In the genomic region with DNA sequence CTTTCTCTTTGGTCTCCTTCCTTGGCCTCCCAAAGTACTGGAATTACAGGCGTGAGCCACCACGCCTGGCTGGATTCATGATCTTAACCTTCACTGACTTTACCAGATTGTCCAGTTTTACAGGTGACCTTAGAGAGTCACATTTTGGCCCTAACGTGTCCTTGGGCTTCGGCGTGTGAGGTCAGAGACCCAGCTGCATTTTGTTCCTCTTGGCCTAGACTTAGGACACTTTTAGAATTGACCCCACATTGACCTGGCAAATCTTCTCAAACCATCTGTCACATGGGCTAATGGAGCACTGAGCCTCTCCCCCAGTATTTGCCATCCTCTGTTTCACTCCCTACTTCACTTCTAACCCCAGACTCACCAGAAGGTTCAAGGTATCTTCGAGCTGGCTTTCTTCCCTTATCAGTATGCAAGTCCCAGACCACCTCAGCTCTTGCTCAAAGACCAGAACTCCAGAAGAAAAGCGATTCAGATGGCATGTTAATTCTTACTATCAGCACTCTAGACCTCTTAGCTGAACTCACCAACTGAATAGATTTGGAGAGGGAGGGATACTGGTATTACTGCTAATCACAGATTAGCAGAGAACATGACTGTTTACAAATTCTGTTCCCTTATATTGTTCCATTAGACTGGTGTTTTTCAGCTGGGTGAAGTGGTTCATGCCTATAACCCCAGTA, we compare ENCODE assay signal across 9 cellular contexts. TPM values are rescaled to one million over a fixed set of nuclear protein-coding genes. Genes with fewer than 3 reads are reported as not detected.
A peak's percentile ranks its signal among the peaks of the same experiment; 100 is the strongest.
DNase-seq lines count a peak whose midpoint lies in the region; ATAC-seq, FAIRE-seq and TF ChIP-seq lines count a peak whose summit lies in the region.
"Had no signal": no experiment of that assay in that cellular context is flagged by ENCODE, and none has a peak within 500 bp of the region (broad histone marks: within the 10 kb centered on the region; RNA-seq: fewer than 3 reads in every experiment).

No MANE protein-coding gene starts in this region.

- H3K36me3 ChIP-seq in rectal smooth muscle tissue (ENCODE audit: control insufficient read depth, insufficient read depth, low read length): no peaks in the 10 kb centered on the region
- H3K36me3 ChIP-seq in HAP-1 (replicated peaks): 0 out of 2 replicates have a peak, but pooled peaks cover under 1% of the 10 kb centered on the region

- no peak for ATAC-seq in HG02970 (IDR thresholded peaks at IDR 0.05; ENCODE audit: low FRiP score, unreplicated experiment)

- peak; percentile 89 for FAIRE-seq in D721Med (lab: Jason Lieb, UNC)

- no peak overlapping the region for H3K4me3 ChIP-seq in dorsolateral prefrontal cortex
- H3K4me3 ChIP-seq in rectal smooth muscle tissue (ENCODE audit: low read length): peak overlapping the region; percentile 11
- no peak overlapping the region for H3K4me3 ChIP-seq in HAP-1

- H3K9me3 ChIP-seq in HAP-1: no peaks in the 10 kb centered on the region

- DNase-seq in D721Med (ENCODE audit: insufficient read length, low spot score): no peak
- peak; percentile 71 for DNase-seq in OCI-M1 (lab: John Stamatoyannopoulos, UW)
- DNase-seq in dorsolateral prefrontal cortex: no peak
- DNase-seq in HAP-1 (ENCODE audit: low spot score in 2 of 2): no peak
- DNase-seq in COR-L47 (lab: John Stamatoyannopoulos, UW): no peak
- DNase-seq: activated CD4-positive, CD25-positive, alpha-beta regulatory T cell treated with anti-CD3 and anti-CD28 coated beads, Interleukin-2, amount 50 U/mL, for 72 hours; central memory CD4-positive, alpha-beta T cell had no signal

- TF ChIP-seq CTCF in D721Med (IDR thresholded peaks at IDR 0.05; ENCODE audit: insufficient read depth, missing control alignments) (no peak), dorsolateral prefrontal cortex (IDR thresholded peaks at IDR 0.05 in 54 of 56, conservative IDR thresholded peaks at IDR 0.05 in 2 of 56; ENCODE audit: low read depth in 1 of 56, partially characterized antibody in 56 of 56) (no peak)

- no peak overlapping the region for H3K9ac ChIP-seq in rectal smooth muscle tissue (ENCODE audit: low read length)

- H3K4me1 ChIP-seq in rectal smooth muscle tissue (ENCODE audit: control insufficient read depth, insufficient read depth, low read length): peaks cover 3% of the 10 kb centered on the region
- peaks cover 8% of the 10 kb centered on the region for H3K4me1 ChIP-seq in HAP-1

- in situ Hi-C loops in HAP-1 (cut with MboI; ENCODE audit: low sequenced_read_pairs): no loop called here

- H3K27ac ChIP-seq in dorsolateral prefrontal cortex: peak overlapping the region in 48 of 59 donors; percentile 1 to 97 (median 88)
- H3K27ac ChIP-seq in rectal smooth muscle tissue (ENCODE audit: low read depth, low read length): no peak overlapping the region

- no peaks in the 10 kb centered on the region for H3K27me3 ChIP-seq in dorsolateral prefrontal cortex
- no peaks in the 10 kb centered on the region for H3K27me3 ChIP-seq in rectal smooth muscle tissue (ENCODE audit: control insufficient read depth, insufficient read depth, low read length)
- H3K27me3 ChIP-seq in HAP-1 (ENCODE audit: low read depth): no peaks in the 10 kb centered on the region

- intact Hi-C loops in dorsolateral prefrontal cortex (cut with DNase I): loop anchor here in 1 of 2 donors (5.0 kb wide), 1 partner anchor 58 kb away; a partner anchor contains a TSS

RNA-seq across cellular contexts. Expression of a gene that starts 1.8 kb away (rescaled TPM):
- 100 to 1,000 TPM in 67 of 120 experiments, 10 to 100 TPM in 53; 70.0 to 339 (median 108) TPM for total RNA-seq in dorsolateral prefrontal cortex

RNA-seq across cellular contexts. Expression of a gene that starts 56.8 kb away (rescaled TPM):
- 10 to 100 TPM; 39.1 to 90.9 (median 60.5) TPM for total RNA-seq in dorsolateral prefrontal cortex
